Comparison of ENCODE assay signal across 12 cellular contexts in genomic region chr3:196778755-196779154, GRCh38. TPM values are rescaled to one million over a fixed set of nuclear protein-coding genes. Genes with fewer than 3 reads are reported as not detected.
A peak's percentile ranks its signal among the peaks of the same experiment; 100 is the strongest.
DNase-seq lines count a peak whose midpoint lies in the region; ATAC-seq and TF ChIP-seq lines count a peak whose summit lies in the region.
"Had no signal": no experiment of that assay in that cellular context is flagged by ENCODE, and none has a peak within 500 bp of the region (broad histone marks: within the 10 kb centered on the region; RNA-seq: fewer than 3 reads in every experiment).

No MANE protein-coding gene starts in this region.

- H3K36me3 ChIP-seq in CD8-positive, alpha-beta T cell (ENCODE audit: insufficient read depth, low read length) = peaks cover 8% of the 10 kb centered on the region
- H3K36me3 ChIP-seq in esophagus muscularis mucosa (peaks cover 0 to 19% (median 11%) of the 10 kb centered on the region in 4 donors), Caco-2 (ENCODE audit: control insufficient read depth, insufficient read depth, low read length) (peaks cover 1% of the 10 kb centered on the region)

- POLR2A ChIA-PET in CD8-positive, alpha-beta T cell (lab: Charles Lee) = no interaction called here
- POLR2A ChIA-PET in Caco-2 (lab: Charles Lee) = interaction anchor here (0.5 kb wide), 1 partner anchor 147 kb away, joined by 4 read pairs; no protein-coding TSS in a partner anchor

- peak overlapping the region; percentile 78 for H3K27ac Mint-ChIP-seq in CD8-positive, alpha-beta T cell
- H3K27ac Mint-ChIP-seq in osteocyte (ENCODE audit: unreplicated experiment) (peak overlapping the region; percentile 69), Caco-2 (ENCODE audit: unreplicated experiment) (no peak overlapping the region)
- H3K27ac Mint-ChIP-seq: activated CD8-positive, alpha-beta memory T cell treated with anti-CD3 and anti-CD28 coated beads, Interleukin-2, amount 10 ng/mL, durations not matched to agents 7 days and 5 days; T-helper 1 cell treated with Interleukin-12 subunit alpha and Interleukin-12 subunit beta and Interleukin-4 antibody, amounts not matched to agents 30 μg/mL and 1 μg/mL, for 36 hours had no signal

- no peaks in the 10 kb centered on the region for H3K27me3 ChIP-seq in CD8-positive, alpha-beta T cell (ENCODE audit: insufficient read depth, low read length)
- no peaks in the 10 kb centered on the region for H3K27me3 ChIP-seq in esophagus muscularis mucosa
- no peaks in the 10 kb centered on the region for H3K27me3 ChIP-seq in Caco-2 (replicated peaks; ENCODE audit: control insufficient read depth, insufficient read depth, low read length)
- H3K27me3 ChIP-seq: upper lobe of left lung had no signal

- H3K36me3 Mint-ChIP-seq in CD8-positive, alpha-beta T cell = peaks cover 51% of the 10 kb centered on the region
- H3K36me3 Mint-ChIP-seq in osteocyte (ENCODE audit: unreplicated experiment) = peaks cover 21% of the 10 kb centered on the region
- H3K36me3 Mint-ChIP-seq in Caco-2 (ENCODE audit: insufficient read depth, unreplicated experiment) = peaks cover 55% of the 10 kb centered on the region

- H3K4me3 Mint-ChIP-seq in CD8-positive, alpha-beta T cell = no peak overlapping the region
- H3K4me3 Mint-ChIP-seq in osteocyte (ENCODE audit: unreplicated experiment) (no peak overlapping the region), Caco-2 (ENCODE audit: unreplicated experiment) (no peak overlapping the region)
- H3K4me3 Mint-ChIP-seq: activated CD8-positive, alpha-beta memory T cell treated with anti-CD3 and anti-CD28 coated beads, Interleukin-2, amount 10 ng/mL, durations not matched to agents 7 days and 5 days; T-helper 1 cell treated with Interleukin-12 subunit alpha and Interleukin-12 subunit beta and Interleukin-4 antibody, amounts not matched to agents 30 μg/mL and 1 μg/mL, for 36 hours had no signal

- no peaks in the 10 kb centered on the region for H3K9me3 Mint-ChIP-seq in CD8-positive, alpha-beta T cell
- H3K9me3 Mint-ChIP-seq in osteocyte (ENCODE audit: unreplicated experiment) (no peaks in the 10 kb centered on the region), Caco-2 (ENCODE audit: unreplicated experiment) (no peaks in the 10 kb centered on the region)

- no TSS peak for BruUV-seq in Caco-2 (replicated peaks; lab: Mats Ljungman, UMichigan)

- H3K9me3 ChIP-seq in CD8-positive, alpha-beta T cell (ENCODE audit: low read length) = no peaks in the 10 kb centered on the region
- H3K9me3 ChIP-seq in esophagus muscularis mucosa = no peaks in the 10 kb centered on the region
- peaks cover 6% of the 10 kb centered on the region; the same call in 1 of the 2 replicates for H3K9me3 ChIP-seq in Caco-2
- H3K9me3 ChIP-seq: upper lobe of left lung had no signal

- CTCF ChIA-PET in CD8-positive, alpha-beta T cell (lab: Charles Lee) = interaction anchor here (0.6 kb wide), 1 partner anchor 91 kb away, joined by 3 read pairs; no protein-coding TSS in a partner anchor
- CTCF ChIA-PET in Caco-2 (lab: Charles Lee) = no interaction called here

- intact Hi-C loops in CD8-positive, alpha-beta T cell (cut with DNase I, micrococcal nuclease) = no loop called here
- intact Hi-C loops in esophagus muscularis mucosa (cut with DNase I) = no loop called here
- intact Hi-C loops in Caco-2 (cut with micrococcal nuclease; ENCODE audit: unreplicated experiment) = no loop called here

- 39% methylated on average over 4 of the region's 4 CpGs for WGBS in esophagus muscularis mucosa

- no peaks in the 10 kb centered on the region for H3K27me3 Mint-ChIP-seq in CD8-positive, alpha-beta T cell (ENCODE audit: low read depth)
- H3K27me3 Mint-ChIP-seq in osteocyte (ENCODE audit: unreplicated experiment) = no peaks in the 10 kb centered on the region
- no peaks in the 10 kb centered on the region for H3K27me3 Mint-ChIP-seq in Caco-2 (ENCODE audit: insufficient read depth, unreplicated experiment)
- H3K27me3 Mint-ChIP-seq: activated CD8-positive, alpha-beta memory T cell treated with anti-CD3 and anti-CD28 coated beads, Interleukin-2, amount 10 ng/mL, durations not matched to agents 7 days and 5 days had no signal

- no peak for TF ChIP-seq CTCF in CD8-positive, alpha-beta T cell (IDR thresholded peaks at IDR 0.05)
- TF ChIP-seq CTCF in esophagus muscularis mucosa (IDR thresholded peaks at IDR 0.05) (no peak), osteocyte (IDR thresholded peaks at IDR 0.05) (no peak), Caco-2 (IDR thresholded peaks at IDR 0.05; ENCODE audit: insufficient read depth in 1 of 2, low read depth in 1 of 2, low read length in 1 of 2, severe bottlenecking in 1 of 2, unreplicated experiment in 1 of 2) (no peak)

- no peak for ATAC-seq in CD8-positive, alpha-beta T cell
- ATAC-seq in HG02623 (IDR thresholded peaks at IDR 0.05; ENCODE audit: unreplicated experiment) = no peak
- ATAC-seq in GM21529 (IDR thresholded peaks at IDR 0.05; ENCODE audit: unreplicated experiment) = no peak
- ATAC-seq: activated CD8-positive, alpha-beta memory T cell treated with anti-CD3 and anti-CD28 coated beads, Interleukin-2, amount 10 ng/mL, durations not matched to agents 7 days and 5 days had no signal

- no peak for DNase-seq in CD8-positive, alpha-beta T cell
- peak; percentile 43 for DNase-seq in RKO (ENCODE audit: low spot score)
- no peak for DNase-seq in esophagus muscularis mucosa (ENCODE audit: extremely low spot score)
- DNase-seq in osteocyte (ENCODE audit: extremely low spot score, unreplicated experiment) = no peak
- no peak for DNase-seq in Caco-2
- no peak for DNase-seq in GM19240 (ENCODE audit: insufficient read length, low spot score)
- DNase-seq: activated CD8-positive, alpha-beta memory T cell treated with anti-CD3 and anti-CD28 coated beads, Interleukin-2, amount 10 ng/mL, durations not matched to agents 7 days and 5 days; NCI-H1092; upper lobe of left lung had no signal

- H3K4me1 Mint-ChIP-seq in CD8-positive, alpha-beta T cell (ENCODE audit: low read depth) = peaks cover 66% of the 10 kb centered on the region
- H3K4me1 Mint-ChIP-seq in osteocyte (ENCODE audit: unreplicated experiment) = peaks cover 33% of the 10 kb centered on the region
- no peaks in the 10 kb centered on the region for H3K4me1 Mint-ChIP-seq in Caco-2 (ENCODE audit: low read depth, unreplicated experiment)

- no peak overlapping the region for H3K27ac ChIP-seq in CD8-positive, alpha-beta T cell (ENCODE audit: low read depth, low read length)
- peak overlapping the region; percentile 24 to 64 (median 47) for H3K27ac ChIP-seq in esophagus muscularis mucosa (replicated peaks in 1 of 4)

- no peak overlapping the region for H3K4me3 ChIP-seq in CD8-positive, alpha-beta T cell (ENCODE audit: low read depth, low read length)
- no peak overlapping the region for H3K4me3 ChIP-seq in esophagus muscularis mucosa
- H3K4me3 ChIP-seq in Caco-2 (ENCODE audit: low read depth, low read length) = no peak overlapping the region
- H3K4me3 ChIP-seq: upper lobe of left lung had no signal

- no peak for TF ChIP-seq POLR2A in esophagus muscularis mucosa (IDR thresholded peaks at IDR 0.05; ENCODE audit: low read depth)

- TF ChIP-seq EP300 in esophagus muscularis mucosa (IDR thresholded peaks at IDR 0.05) = no peak

- H3K4me1 ChIP-seq in CD8-positive, alpha-beta T cell (ENCODE audit: insufficient read depth, low read length) = peaks cover 23% of the 10 kb centered on the region
- peaks cover 16 to 57% (median 47%) of the 10 kb centered on the region in 4 donors for H3K4me1 ChIP-seq in esophagus muscularis mucosa
- H3K4me1 ChIP-seq in Caco-2 = peaks cover 23% of the 10 kb centered on the region

RNA-seq across cellular contexts. Expression of gene PAK2, which starts 39.1 kb away (rescaled TPM):
- 10 to 100 TPM; 29.9 to 30.4 TPM for total RNA-seq in CD8-positive, alpha-beta T cell
- total RNA-seq in esophagus muscularis mucosa = 10 to 100 TPM; 47.2 to 52.4 (median 51.6) TPM
- total RNA-seq in osteocyte = 76.7 and 79.4 TPM in 2 replicates
- 73.7 and 89.6 TPM in 2 replicates for total RNA-seq in Caco-2 (2022)
